Comparison of ENCODE assay signal across 11 cellular contexts in genomic region chr17:75241996-75242460, GRCh38. TPM values are rescaled to one million over a fixed set of nuclear protein-coding genes. Genes with fewer than 3 reads are reported as not detected.
A peak's percentile ranks its signal among the peaks of the same experiment; 100 is the strongest.
DNase-seq lines count a peak whose midpoint lies in the region; ATAC-seq and TF ChIP-seq lines count a peak whose summit lies in the region.
"Had no signal": no experiment of that assay in that cellular context is flagged by ENCODE, and none has a peak within 500 bp of the region (broad histone marks: within the 10 kb centered on the region; RNA-seq: fewer than 3 reads in every experiment).

No MANE protein-coding gene starts in this region.

- peaks cover 85% of the 10 kb centered on the region for H4K20me1 ChIP-seq in osteoblast (ENCODE audit: insufficient read depth, low read length)

- peaks cover 9% of the 10 kb centered on the region for H3K79me2 ChIP-seq in osteoblast (ENCODE audit: insufficient read depth, low read length)

- H3K4me2 ChIP-seq in osteoblast (ENCODE audit: insufficient read depth, low read length) = peak overlapping the region; percentile 34
- H3K4me2 ChIP-seq: smooth muscle cell had no signal

- H3K9me3 ChIP-seq in MG63 (no peaks in the 10 kb centered on the region), adrenal gland (replicated peaks in 1 of 3) (no peaks in the 10 kb centered on the region), osteoblast (ENCODE audit: low read depth, low read length) (no peaks in the 10 kb centered on the region), left lung (no peaks in the 10 kb centered on the region)

- 40 to 63% (median 53%) methylated on average over 2 to 15 of the region's 15 CpGs for WGBS in adrenal gland, 4 donors

- H3K4me1 ChIP-seq in adrenal gland (replicated peaks in 1 of 2) (no peaks in the 10 kb centered on the region), osteoblast (ENCODE audit: insufficient read depth, low read length) (peaks cover 23% of the 10 kb centered on the region), left lung (peaks cover 0 to 14% of the 10 kb centered on the region in 2 donors)

- peak; percentile 37 for DNase-seq in Daoy (ENCODE audit: low read depth)
- DNase-seq in MG63 = peak; percentile 66
- peak; percentile 52 to 84 (median 80) for DNase-seq in adrenal gland
- peak; percentile 97 for DNase-seq in osteoblast (ENCODE audit: insufficient read length, low spot score, missing footprints)
- DNase-seq in NCI-H748 (lab: John Stamatoyannopoulos, UW; ENCODE audit: unreplicated experiment) = no peak
- no peak for DNase-seq in NCI-H748 treated with DMSO at 0.1 percent for 48 hours (lab: John Stamatoyannopoulos, UW)
- no peak for DNase-seq in left lung
- DNase-seq: GDM1, NCI-H1694 had no signal

- no peak overlapping the region for H2AFZ ChIP-seq in osteoblast (ENCODE audit: low read length)

- H3K36me3 ChIP-seq in MG63 (peaks cover 89% of the 10 kb centered on the region), adrenal gland (replicated peaks in 1 of 2) (peaks cover 0 to 91% of the 10 kb centered on the region in 2 donors), osteoblast (ENCODE audit: insufficient read depth, low read length) (peaks cover 85% of the 10 kb centered on the region), left lung (peaks cover 9 to 98% of the 10 kb centered on the region in 2 donors)

- intact Hi-C loops in adrenal gland (cut with DNase I) = no loop called here
- intact Hi-C loops in left lung (cut with DNase I) = no loop called here

- H3K27ac ChIP-seq in adrenal gland (peak overlapping the region in 3 of 5 donors; percentile 16 to 67 (median 54)), osteoblast (ENCODE audit: low read depth, low read length) (peak overlapping the region; percentile 81), left lung (no peak overlapping the region)

- no peak for TF ChIP-seq CTCF in adrenal gland (IDR thresholded peaks at IDR 0.05)
- no peak for TF ChIP-seq CTCF in osteoblast (IDR thresholded peaks at IDR 0.05; ENCODE audit: extremely low read depth, low read depth, low read length)
- TF ChIP-seq CTCF in left lung (IDR thresholded peaks at IDR 0.05) = no peak

- ATAC-seq in left lung = no peak
- ATAC-seq: WTC11 had no signal

- H3K27me3 ChIP-seq in MG63 (no peaks in the 10 kb centered on the region), adrenal gland (no peaks in the 10 kb centered on the region), osteoblast (ENCODE audit: insufficient read depth, low read length) (no peaks in the 10 kb centered on the region), left lung (no peaks in the 10 kb centered on the region)

- TF ChIP-seq POLR2A in adrenal gland (IDR thresholded peaks at IDR 0.05) = no peak

- no peak overlapping the region for H3K4me3 ChIP-seq in MG63
- no peak overlapping the region for H3K4me3 ChIP-seq in adrenal gland
- H3K4me3 ChIP-seq in osteoblast (ENCODE audit: insufficient read depth, low read length) = no peak overlapping the region
- no peak overlapping the region for H3K4me3 ChIP-seq in left lung
- H3K4me3 ChIP-seq: smooth muscle cell had no signal

RNA-seq across cellular contexts. Expression of gene GGA3, which starts 19.4 kb away (rescaled TPM):
- 10.4 and 12.4 TPM in 2 replicates for total RNA-seq in Daoy (2014; rRNA removed; shearing (Covaris generic))
- total RNA-seq in MG63 (2014; rRNA removed; shearing (Covaris generic); ENCODE audit: low replicate concordance) = 5.8 and 9.2 TPM in 2 replicates
- 10 to 100 TPM in 7 of 8 donors, 1 to 10 TPM in 1; 8.0 to 36.9 (median 24.6) TPM for total RNA-seq in adrenal gland
- polyA plus RNA-seq in adrenal gland = 10 to 100 TPM; 23.2 to 51.5 (median 24.1) TPM
- total RNA-seq in osteoblast = 9.0 and 12.1 TPM in 2 replicates
- 10 to 100 TPM; 46.2 to 54.7 TPM for total RNA-seq in left lung

RNA-seq across cellular contexts. Expression of gene MRPS7, which starts 19.7 kb away (rescaled TPM):
- total RNA-seq in Daoy (2014; rRNA removed; shearing (Covaris generic)) = 90.2 and 92.2 TPM in 2 replicates
- 78.0 and 101 TPM in 2 replicates for total RNA-seq in MG63 (2014; rRNA removed; shearing (Covaris generic); ENCODE audit: low replicate concordance)
- total RNA-seq in adrenal gland (10 to 100 TPM; 47.7 to 91.4 (median 69.6) TPM), osteoblast (43.6 and 45.6 TPM in 2 replicates), left lung (10 to 100 TPM; 41.0 to 41.6 TPM)
- 100 to 1,000 TPM in 1 of 3 donors, 10 to 100 TPM in 2; 52.5 to 112 (median 87.7) TPM for polyA plus RNA-seq in adrenal gland

RNA-seq across cellular contexts. Expression of gene MIF4GD, which starts 29.0 kb away (rescaled TPM):
- total RNA-seq in Daoy (2014; rRNA removed; shearing (Covaris generic)) = 6.7 and 9.4 TPM in 2 replicates
- total RNA-seq in MG63 (2014; rRNA removed; shearing (Covaris generic); ENCODE audit: low replicate concordance) = 4.4 and 18.2 TPM in 2 replicates
- total RNA-seq in adrenal gland (10 to 100 TPM; 18.1 to 53.0 (median 29.4) TPM), osteoblast (8.7 and 9.4 TPM in 2 replicates), left lung (10 to 100 TPM; 22.6 to 25.4 TPM)
- 10 to 100 TPM; 10.7 to 15.1 (median 14.8) TPM for polyA plus RNA-seq in adrenal gland

RNA-seq across cellular contexts. Expression of gene NUP85, which starts 36.5 kb away (rescaled TPM):
- 40.6 and 48.6 TPM in 2 replicates for total RNA-seq in Daoy (2014; rRNA removed; shearing (Covaris generic))
- total RNA-seq in MG63 (2014; rRNA removed; shearing (Covaris generic); ENCODE audit: low replicate concordance) = 75.0 and 100 TPM in 2 replicates
- total RNA-seq in adrenal gland = 10 to 100 TPM; 18.7 to 53.8 (median 33.5) TPM
- polyA plus RNA-seq in adrenal gland = 10 to 100 TPM; 24.1 to 51.5 (median 40.0) TPM
- 26.4 and 26.5 TPM in 2 replicates for total RNA-seq in osteoblast
- total RNA-seq in left lung = 10 to 100 TPM; 53.3 to 72.1 TPM

RNA-seq across cellular contexts. Expression of gene SLC25A19, which starts 47.2 kb away (rescaled TPM):
- 19.4 and 30.9 TPM in 2 replicates for total RNA-seq in Daoy (2014; rRNA removed; shearing (Covaris generic))
- 17.8 and 21.7 TPM in 2 replicates for total RNA-seq in MG63 (2014; rRNA removed; shearing (Covaris generic); ENCODE audit: low replicate concordance)
- total RNA-seq in adrenal gland (10 to 100 TPM; 15.8 to 63.9 (median 25.3) TPM), osteoblast (4.7 and 7.1 TPM in 2 replicates), left lung (10 to 100 TPM; 17.7 to 29.7 TPM)
- polyA plus RNA-seq in adrenal gland = 10 to 100 TPM; 23.6 to 38.4 (median 32.7) TPM

Comparison
In these comparisons a context has a peak if more than half of its experiments do, and no peak if none do; other contexts are left out.
1. DNase-seq: peak in Daoy (single experiment), MG63 (single experiment), adrenal gland (7 of 7) and osteoblast (single experiment); none in NCI-H748 (single experiment), NCI-H748 treated with DMSO at 0.1 percent for 48 hours (single experiment) and left lung (0 of 2).
2. H3K27ac ChIP-seq: peak in adrenal gland (3 of 5) and osteoblast (single experiment); none in left lung (0 of 2).